ENCODE assay signal across 11 cellular contexts in genomic region chr7:132472463-132473120, GRCh38.
A peak's percentile ranks its signal among the peaks of the same experiment; 100 is the strongest.
DNase-seq lines count a peak whose midpoint lies in the region; ATAC-seq and TF ChIP-seq lines count a peak whose summit lies in the region.
"Had no signal": no experiment of that assay in that cellular context is flagged by ENCODE, and none has a peak within 500 bp of the region (broad histone marks: within the 10 kb centered on the region; RNA-seq: fewer than 3 reads in every experiment).

No MANE protein-coding gene starts in this region.

- peak overlapping the region; percentile 43 to 75 for H3K9ac ChIP-seq in stomach smooth muscle (ENCODE audit: low read length in 2 of 2)

- no peaks in the 10 kb centered on the region for H3K27me3 ChIP-seq in stomach smooth muscle (ENCODE audit: control insufficient read depth in 1 of 2, insufficient read depth in 2 of 2, low read length in 2 of 2)
- no peaks in the 10 kb centered on the region for H3K27me3 ChIP-seq in vagina

- H3K36me3 Mint-ChIP-seq in activated naive CD8-positive, alpha-beta T cell treated with anti-CD3 and anti-CD28 coated beads, Interleukin-2, amount 50 U/mL, for 24 hours (ENCODE audit: low read depth) = no peaks in the 10 kb centered on the region

- no peaks in the 10 kb centered on the region for H3K36me3 ChIP-seq in stomach smooth muscle (ENCODE audit: control insufficient read depth in 2 of 2, insufficient read depth in 2 of 2, low read length in 2 of 2)
- H3K36me3 ChIP-seq in vagina = no peaks in the 10 kb centered on the region

- TF ChIP-seq POLR2A in vagina (IDR thresholded peaks at IDR 0.05) = no peak

- peak; percentile 77 for DNase-seq in HT1080 (ENCODE audit: low read depth)
- peak; percentile 78 for DNase-seq in left cardiac atrium
- DNase-seq in stimulated activated naive CD8-positive, alpha-beta T cell treated with anti-CD3 and anti-CD28 coated beads, Interleukin-15, amount 100 ng/mL, for 72 hours = no peak
- no peak for DNase-seq in activated naive CD8-positive, alpha-beta T cell treated with anti-CD3 and anti-CD28 coated beads, Interleukin-2, amount 50 U/mL, for 24 hours
- DNase-seq in vagina (ENCODE audit: extremely low spot score in 2 of 2) = no peak
- DNase-seq: kidney; small intestine; stimulated activated naive CD8-positive, alpha-beta T cell treated with anti-CD3 and anti-CD28 coated beads, Interleukin-15, Interleukin-2, amounts not matched to agents 100 U/mL and 50 U/mL, for 24 hours had no signal

- peaks cover 39% of the 10 kb centered on the region for H3K4me1 Mint-ChIP-seq in stimulated activated naive CD8-positive, alpha-beta T cell treated with anti-CD3 and anti-CD28 coated beads, Interleukin-15, amount 100 ng/mL, for 72 hours
- peaks cover 22% of the 10 kb centered on the region for H3K4me1 Mint-ChIP-seq in activated naive CD8-positive, alpha-beta T cell treated with anti-CD3 and anti-CD28 coated beads, Interleukin-2, amount 50 U/mL, for 24 hours

- no peak overlapping the region for H3K4me3 Mint-ChIP-seq in stimulated activated naive CD8-positive, alpha-beta T cell treated with anti-CD3 and anti-CD28 coated beads, Interleukin-15, amount 100 ng/mL, for 72 hours
- H3K4me3 Mint-ChIP-seq in activated naive CD8-positive, alpha-beta T cell treated with anti-CD3 and anti-CD28 coated beads, Interleukin-2, amount 50 U/mL, for 24 hours = no peak overlapping the region

- H3K27ac Mint-ChIP-seq in stimulated activated naive CD8-positive, alpha-beta T cell treated with anti-CD3 and anti-CD28 coated beads, Interleukin-15, amount 100 ng/mL, for 72 hours = no peak overlapping the region
- H3K27ac Mint-ChIP-seq in activated naive CD8-positive, alpha-beta T cell treated with anti-CD3 and anti-CD28 coated beads, Interleukin-2, amount 50 U/mL, for 24 hours = no peak overlapping the region

- H3K9me3 ChIP-seq in stomach smooth muscle (ENCODE audit: control insufficient read depth in 2 of 2, low read length in 2 of 2) (no peaks in the 10 kb centered on the region), vagina (no peaks in the 10 kb centered on the region)

- H3K9me3 Mint-ChIP-seq in stimulated activated naive CD8-positive, alpha-beta T cell treated with anti-CD3 and anti-CD28 coated beads, Interleukin-15, amount 100 ng/mL, for 72 hours = no peaks in the 10 kb centered on the region
- H3K9me3 Mint-ChIP-seq in activated naive CD8-positive, alpha-beta T cell treated with anti-CD3 and anti-CD28 coated beads, Interleukin-2, amount 50 U/mL, for 24 hours = no peaks in the 10 kb centered on the region

- H3K4me1 ChIP-seq in stomach smooth muscle (ENCODE audit: control insufficient read depth, insufficient read depth, low read length) (peaks cover 46% of the 10 kb centered on the region), vagina (peaks cover 17% of the 10 kb centered on the region)

- ATAC-seq in left cardiac atrium = peak; percentile 95 to 97
- no peak for ATAC-seq in stimulated activated naive CD8-positive, alpha-beta T cell treated with anti-CD3 and anti-CD28 coated beads, Interleukin-15, amount 100 ng/mL, for 72 hours
- no peak for ATAC-seq in activated naive CD8-positive, alpha-beta T cell treated with anti-CD3 and anti-CD28 coated beads, Interleukin-2, amount 50 U/mL, for 24 hours
- ATAC-seq in HG03342 (IDR thresholded peaks at IDR 0.05; ENCODE audit: unreplicated experiment) = no peak
- ATAC-seq: stimulated activated naive CD8-positive, alpha-beta T cell treated with anti-CD3 and anti-CD28 coated beads, Interleukin-15, Interleukin-2, amounts not matched to agents 100 U/mL and 50 U/mL, for 24 hours had no signal

- TF ChIP-seq CTCF in VCaP (conservative IDR thresholded peaks at IDR 0.05) (no peak), vagina (IDR thresholded peaks at IDR 0.05) (no peak)

- peaks cover 18% of the 10 kb centered on the region for H3K27me3 Mint-ChIP-seq in stimulated activated naive CD8-positive, alpha-beta T cell treated with anti-CD3 and anti-CD28 coated beads, Interleukin-15, amount 100 ng/mL, for 72 hours
- no peaks in the 10 kb centered on the region for H3K27me3 Mint-ChIP-seq in activated naive CD8-positive, alpha-beta T cell treated with anti-CD3 and anti-CD28 coated beads, Interleukin-2, amount 50 U/mL, for 24 hours

- H3K4me3 ChIP-seq in stomach smooth muscle (ENCODE audit: low read length in 2 of 2) (no peak overlapping the region), vagina (no peak overlapping the region)

- intact Hi-C loops in left cardiac atrium (cut with DNase I) (loop anchor here in 1 of 2 donors (10.0 kb wide), 1 partner anchor 58 kb away; no protein-coding TSS in a partner anchor), vagina (cut with DNase I) (no loop called here)

- H3K27ac ChIP-seq in VCaP = peak overlapping the region; percentile 57
- H3K27ac ChIP-seq in stomach smooth muscle (ENCODE audit: low read length) = peak overlapping the region; percentile 84
- no peak overlapping the region for H3K27ac ChIP-seq in vagina

Comparison
In these comparisons a context has a peak if more than half of its experiments do, and no peak if none do; other contexts are left out.
1. DNase-seq: peak in HT1080 (single experiment) and left cardiac atrium (single experiment); none in stimulated activated naive CD8-positive, alpha-beta T cell treated with anti-CD3 and anti-CD28 coated beads, Interleukin-15, amount 100 ng/mL, for 72 hours (0 of 2), activated naive CD8-positive, alpha-beta T cell treated with anti-CD3 and anti-CD28 coated beads, Interleukin-2, amount 50 U/mL, for 24 hours (single experiment) and vagina (0 of 2).
2. ATAC-seq: peak in left cardiac atrium (2 of 2); none in stimulated activated naive CD8-positive, alpha-beta T cell treated with anti-CD3 and anti-CD28 coated beads, Interleukin-15, amount 100 ng/mL, for 72 hours (single experiment), activated naive CD8-positive, alpha-beta T cell treated with anti-CD3 and anti-CD28 coated beads, Interleukin-2, amount 50 U/mL, for 24 hours (single experiment) and HG03342 (single experiment).